ENCODE assay signal across 16 cellular contexts in genomic region chr20:24987873-24988835, GRCh38. TPM values are rescaled to one million over a fixed set of nuclear protein-coding genes. Genes with fewer than 3 reads are reported as not detected.
A peak's percentile ranks its signal among the peaks of the same experiment; 100 is the strongest.
DNase-seq lines count a peak whose midpoint lies in the region; ATAC-seq and TF ChIP-seq lines count a peak whose summit lies in the region.
"Had no signal": no experiment of that assay in that cellular context is flagged by ENCODE, and none has a peak within 500 bp of the region (broad histone marks: within the 10 kb centered on the region; RNA-seq: fewer than 3 reads in every experiment).

No MANE protein-coding gene starts in this region.

- H3K27ac Mint-ChIP-seq in activated naive CD8-positive, alpha-beta T cell, result peak overlapping the region; percentile 50

- H3K4me1 ChIP-seq in right atrium auricular region (peaks cover 0 to 28% of the 10 kb centered on the region in 2 donors), right lobe of liver (peaks cover 0 to 76% (median 23%) of the 10 kb centered on the region in 4 donors), vagina (peaks cover 17% of the 10 kb centered on the region)

- H3K36me3 Mint-ChIP-seq in activated naive CD8-positive, alpha-beta T cell, result peaks cover 9% of the 10 kb centered on the region

- H3K4me1 Mint-ChIP-seq in activated naive CD8-positive, alpha-beta T cell (ENCODE audit: low read depth), result peaks cover 72% of the 10 kb centered on the region

- TF ChIP-seq POLR2A in right lobe of liver (IDR thresholded peaks at IDR 0.05) (no peak), vagina (IDR thresholded peaks at IDR 0.05) (no peak)

- 38% methylated on average over 5 of the region's 7 CpGs for WGBS in right lobe of liver (ENCODE audit: insufficient coverage, low coverage, low lambda C conversion rate, missing lambda C conversion rate)

- no peak overlapping the region for H3K27ac ChIP-seq in right atrium auricular region
- H3K27ac ChIP-seq in right lobe of liver, result peak overlapping the region; percentile 44 to 90 (median 71)
- no peak overlapping the region for H3K27ac ChIP-seq in vagina
- H3K27ac ChIP-seq: psoas muscle had no signal

- no peak overlapping the region for H3K4me3 Mint-ChIP-seq in activated naive CD8-positive, alpha-beta T cell

- no peaks in the 10 kb centered on the region for H3K36me3 ChIP-seq in right atrium auricular region
- peaks cover 0 to 2% (median 0%) of the 10 kb centered on the region in 4 donors for H3K36me3 ChIP-seq in right lobe of liver
- H3K36me3 ChIP-seq in vagina, result peaks cover 0 to 5% of the 10 kb centered on the region in 2 donors

- no peak overlapping the region for H3K4me3 ChIP-seq in right atrium auricular region
- H3K4me3 ChIP-seq in right lobe of liver, result peak overlapping the region in 2 of 3 donors; percentile 35 to 40
- no peak overlapping the region for H3K4me3 ChIP-seq in vagina
- H3K4me3 ChIP-seq: psoas muscle had no signal

- H3K27me3 ChIP-seq in right atrium auricular region (no peaks in the 10 kb centered on the region), right lobe of liver (no peaks in the 10 kb centered on the region), vagina (no peaks in the 10 kb centered on the region)

- ATAC-seq in Right ventricle myocardium inferior (no peak), right lobe of liver (peak; percentile 12 to 38 (median 20)), HG03039 (IDR thresholded peaks at IDR 0.05; ENCODE audit: unreplicated experiment) (no peak)
- ATAC-seq: naive thymus-derived CD8-positive, alpha-beta T cell had no signal

- H3K27me3 Mint-ChIP-seq in activated naive CD8-positive, alpha-beta T cell, result no peaks in the 10 kb centered on the region
- H3K27me3 Mint-ChIP-seq: naive thymus-derived CD8-positive, alpha-beta T cell had no signal

- no peaks in the 10 kb centered on the region for H3K9me3 ChIP-seq in right atrium auricular region
- H3K9me3 ChIP-seq in right lobe of liver, result no peaks in the 10 kb centered on the region
- H3K9me3 ChIP-seq in vagina, result no peaks in the 10 kb centered on the region
- H3K9me3 ChIP-seq: psoas muscle had no signal

- DNase-seq in right atrium auricular region (ENCODE audit: low spot score) (peak; percentile 21), Right ventricle myocardium inferior (ENCODE audit: missing footprints) (no peak), right lobe of liver (peak in 1 of 3 donors; percentile 79), vagina (ENCODE audit: extremely low spot score in 2 of 2) (peak; percentile 61 to 69), NCI-H82 (lab: John Stamatoyannopoulos, UW) (no peak)
- no peak for DNase-seq in stimulated activated CD4-positive, alpha-beta T cell treated with anti-CD3 and anti-CD28 coated beads, Interleukin-1b, Interleukin-23, amount 100 ng/mL, for 48 hours
- DNase-seq: aorta, DMS 273 treated with DMSO at 0.1 percent for 48 hours, Karpas-422 had no signal

- intact Hi-C loops in Right ventricle myocardium inferior (cut with DNase I) (no loop called here), right lobe of liver (cut with DNase I) (no loop called here), vagina (cut with DNase I) (no loop called here)

- TF ChIP-seq CTCF in right atrium auricular region (IDR thresholded peaks at IDR 0.05) (no peak), right lobe of liver (IDR thresholded peaks at IDR 0.05) (no peak), vagina (IDR thresholded peaks at IDR 0.05) (no peak)

- no peaks in the 10 kb centered on the region for H3K9me3 Mint-ChIP-seq in activated naive CD8-positive, alpha-beta T cell (ENCODE audit: low read depth)
- H3K9me3 Mint-ChIP-seq: naive thymus-derived CD8-positive, alpha-beta T cell had no signal

RNA-seq across cellular contexts. Expression of gene APMAP, which starts 4.4 kb away (rescaled TPM):
- 10 to 100 TPM; 30.3 to 30.5 TPM for total RNA-seq in right atrium auricular region
- total RNA-seq in Right ventricle myocardium inferior, result 26.8 TPM
- total RNA-seq in right lobe of liver, result 100 to 1,000 TPM; 130 to 210 (median 140) TPM
- 29.7 TPM for total RNA-seq in vagina

RNA-seq across cellular contexts. Expression of gene CST7, which starts 39.1 kb away (rescaled TPM):
- total RNA-seq in right atrium auricular region (1 to 10 TPM; 2.7 to 3.2 TPM), Right ventricle myocardium inferior (1.4 TPM), right lobe of liver (1 to 10 TPM; 1.1 to 4.6 (median 1.5) TPM), vagina (3.7 TPM)
- total RNA-seq: glomerular endothelial cell, H1, lung microvascular endothelial cell had no signal

Comparison
In these comparisons a context has a peak if more than half of its experiments do, and no peak if none do; other contexts are left out.
1. DNase-seq: peak in right atrium auricular region (single experiment) and vagina (2 of 2); none in Right ventricle myocardium inferior (single experiment), stimulated activated CD4-positive, alpha-beta T cell treated with anti-CD3 and anti-CD28 coated beads, Interleukin-1b, Interleukin-23, amount 100 ng/mL, for 48 hours (single experiment) and NCI-H82 (single experiment).
2. H3K27ac ChIP-seq: peak in right lobe of liver (3 of 3); none in right atrium auricular region (0 of 2) and vagina (single experiment).
3. H3K4me3 ChIP-seq: peak in right lobe of liver (2 of 3); none in right atrium auricular region (0 of 2) and vagina (0 of 2).
4. ATAC-seq: peak in right lobe of liver (4 of 4); none in Right ventricle myocardium inferior (single experiment) and HG03039 (single experiment).